In genomic region chr6:96235927-96236326, GRCh38 we compare ENCODE assay signal across 20 cellular contexts.
"Had no signal": no experiment of that assay in that cellular context is flagged by ENCODE, and none has a peak within 500 bp of the region (broad histone marks: within the 10 kb centered on the region; RNA-seq: fewer than 3 reads in every experiment).

No MANE protein-coding gene starts in this region.

- H3K36me3 ChIP-seq: adrenal gland, heart left ventricle, neutrophil, spleen, transverse colon had no signal

- H3K27ac ChIP-seq: adrenal gland, foreskin keratinocyte, heart left ventricle, neutrophil, spleen, transverse colon had no signal

- H3K27me3 ChIP-seq: adrenal gland, foreskin keratinocyte, heart left ventricle, neutrophil, spleen, transverse colon had no signal

- H3K27ac Mint-ChIP-seq: activated CD4-positive, alpha-beta T cell treated with anti-CD3 and anti-CD28 coated beads, Interleukin-2, amount 10 ng/mL, durations not matched to agents 24 days and 14 days; activated naive CD4-positive, alpha-beta T cell treated with anti-CD3 and anti-CD28 coated beads, Interleukin-2, amount 10 ng/mL, durations not matched to agents 7 days and 5 days; activated T-helper 2 cell treated with anti-CD3 and anti-CD28 coated beads, Interferon-gamma antibody, Interleukin-2, Interleukin-4, amounts not matched to agents 10 μg/mL and 5 μg/mL and 100 μg/mL, durations not matched to agents 14 hours and 24 hours and 36 hours; mesothelial cell of epicardium; stimulated activated naive B cell treated with anti-CD40 and anti-IgM and Interleukin-4, amounts not matched to agents 10 μg/mL and 1 μg/mL and 100 μg/mL, for 72 hours; WTC11 had no signal

- H3K27me3 Mint-ChIP-seq: activated CD4-positive, alpha-beta T cell treated with anti-CD3 and anti-CD28 coated beads, Interleukin-2, amount 10 ng/mL, durations not matched to agents 24 days and 14 days; activated naive CD4-positive, alpha-beta T cell treated with anti-CD3 and anti-CD28 coated beads, Interleukin-2, amount 10 ng/mL, durations not matched to agents 7 days and 5 days; stimulated activated naive B cell treated with anti-CD40 and anti-IgM and Interleukin-4, amounts not matched to agents 10 μg/mL and 1 μg/mL and 100 μg/mL, for 72 hours had no signal

- H3K4me3 Mint-ChIP-seq: activated CD4-positive, alpha-beta T cell treated with anti-CD3 and anti-CD28 coated beads, Interleukin-2, amount 10 ng/mL, durations not matched to agents 24 days and 14 days; activated naive CD4-positive, alpha-beta T cell treated with anti-CD3 and anti-CD28 coated beads, Interleukin-2, amount 10 ng/mL, durations not matched to agents 7 days and 5 days; mesothelial cell of epicardium; stimulated activated naive B cell treated with anti-CD40 and anti-IgM and Interleukin-4, amounts not matched to agents 10 μg/mL and 1 μg/mL and 100 μg/mL, for 72 hours; WTC11 had no signal

- H3K4me1 Mint-ChIP-seq: activated CD4-positive, alpha-beta T cell treated with anti-CD3 and anti-CD28 coated beads, Interleukin-2, amount 10 ng/mL, durations not matched to agents 24 days and 14 days; activated naive CD4-positive, alpha-beta T cell treated with anti-CD3 and anti-CD28 coated beads, Interleukin-2, amount 10 ng/mL, durations not matched to agents 7 days and 5 days; mesothelial cell of epicardium; stimulated activated naive B cell treated with anti-CD40 and anti-IgM and Interleukin-4, amounts not matched to agents 10 μg/mL and 1 μg/mL and 100 μg/mL, for 72 hours had no signal

- H3K9me3 ChIP-seq: adrenal gland, heart left ventricle, neutrophil, spleen, transverse colon had no signal

- DNase-seq: activated CD4-positive, alpha-beta T cell treated with anti-CD3 and anti-CD28 coated beads, Interleukin-2, amount 10 ng/mL, durations not matched to agents 24 days and 14 days; activated CD8-positive, alpha-beta memory T cell treated with anti-CD3 and anti-CD28 coated beads for 24 hours; activated naive CD4-positive, alpha-beta T cell treated with anti-CD3 and anti-CD28 coated beads, Interleukin-2, amount 10 ng/mL, durations not matched to agents 7 days and 5 days; activated T-cell treated with anti-CD3 and anti-CD28 coated beads for 4 hours; adrenal gland; heart left ventricle; posterior cingulate gyrus; right cardiac atrium; spleen; stimulated activated CD4-positive, alpha-beta T cell treated with anti-CD3 and anti-CD28 coated beads, Interleukin-1b, Interleukin-23, amount 100 ng/mL, for 48 hours; stimulated activated naive B cell treated with anti-CD40 and anti-IgM and Interleukin-4, amounts not matched to agents 10 μg/mL and 1 μg/mL and 100 μg/mL, for 72 hours; transverse colon had no signal

- H3K9me3 Mint-ChIP-seq: activated CD4-positive, alpha-beta T cell treated with anti-CD3 and anti-CD28 coated beads, Interleukin-2, amount 10 ng/mL, durations not matched to agents 24 days and 14 days; activated naive CD4-positive, alpha-beta T cell treated with anti-CD3 and anti-CD28 coated beads, Interleukin-2, amount 10 ng/mL, durations not matched to agents 7 days and 5 days; activated T-helper 2 cell treated with anti-CD3 and anti-CD28 coated beads, Interferon-gamma antibody, Interleukin-2, Interleukin-4, amounts not matched to agents 10 μg/mL and 5 μg/mL and 100 μg/mL, durations not matched to agents 14 hours and 24 hours and 36 hours; WTC11 had no signal

- FAIRE-seq: endometrium, islet of Langerhans had no signal

- H3K36me3 Mint-ChIP-seq: activated naive CD4-positive, alpha-beta T cell treated with anti-CD3 and anti-CD28 coated beads, Interleukin-2, amount 10 ng/mL, durations not matched to agents 7 days and 5 days; mesothelial cell of epicardium; stimulated activated naive B cell treated with anti-CD40 and anti-IgM and Interleukin-4, amounts not matched to agents 10 μg/mL and 1 μg/mL and 100 μg/mL, for 72 hours; WTC11 had no signal

- H3K4me1 ChIP-seq: adrenal gland, foreskin keratinocyte, heart left ventricle, spleen, transverse colon had no signal

- ATAC-seq: foreskin keratinocyte; heart left ventricle; right cardiac atrium; SK-N-SH treated with all-trans-retinoic acid at 6 μM for 48 hours; stimulated activated naive B cell treated with anti-CD40 and anti-IgM and Interleukin-4, amounts not matched to agents 10 μg/mL and 1 μg/mL and 100 μg/mL, for 72 hours; WTC11 had no signal

- H3K4me3 ChIP-seq: adrenal gland, heart left ventricle, spleen, transverse colon had no signal
